Comparison of ENCODE assay signal across 8 cellular contexts in genomic region chr7:23105644-23106490, GRCh38. TPM values are rescaled to one million over a fixed set of nuclear protein-coding genes. Genes with fewer than 3 reads are reported as not detected.
DNase-seq lines count a peak whose midpoint lies in the region; ATAC-seq, FAIRE-seq and TF ChIP-seq lines count a peak whose summit lies in the region.

A gene with protein sequence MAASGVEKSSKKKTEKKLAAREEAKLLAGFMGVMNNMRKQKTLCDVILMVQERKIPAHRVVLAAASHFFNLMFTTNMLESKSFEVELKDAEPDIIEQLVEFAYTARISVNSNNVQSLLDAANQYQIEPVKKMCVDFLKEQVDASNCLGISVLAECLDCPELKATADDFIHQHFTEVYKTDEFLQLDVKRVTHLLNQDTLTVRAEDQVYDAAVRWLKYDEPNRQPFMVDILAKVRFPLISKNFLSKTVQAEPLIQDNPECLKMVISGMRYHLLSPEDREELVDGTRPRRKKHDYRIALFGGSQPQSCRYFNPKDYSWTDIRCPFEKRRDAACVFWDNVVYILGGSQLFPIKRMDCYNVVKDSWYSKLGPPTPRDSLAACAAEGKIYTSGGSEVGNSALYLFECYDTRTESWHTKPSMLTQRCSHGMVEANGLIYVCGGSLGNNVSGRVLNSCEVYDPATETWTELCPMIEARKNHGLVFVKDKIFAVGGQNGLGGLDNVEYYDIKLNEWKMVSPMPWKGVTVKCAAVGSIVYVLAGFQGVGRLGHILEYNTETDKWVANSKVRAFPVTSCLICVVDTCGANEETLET (plus strand): TSS chr7:23105785. CDS start chr7:23106027, 242 bp downstream.

- intact Hi-C loops in esophagus squamous epithelium (cut with DNase I): no loop called here

- H3K36me3 Mint-ChIP-seq in stimulated activated effector memory CD8-positive, alpha-beta T cell treated with anti-CD3 and anti-CD28 coated beads, Interleukin-12 subunit alpha, Interleukin-12 subunit beta, amount 100 ng/mL, for 72 hours: no peaks in the 10 kb centered on the region

- peak in 3 of 4 donors; percentile 75 to 97 (median 94) for TF ChIP-seq POLR2A in esophagus squamous epithelium (IDR thresholded peaks at IDR 0.05)

- H3K36me3 ChIP-seq in KOPT-K1 (ENCODE audit: insufficient read depth, low read length) (0 out of 2 replicates have a peak, but pooled peaks cover 4% of the 10 kb centered on the region), esophagus squamous epithelium (no peaks in the 10 kb centered on the region)

- H3K4me1 Mint-ChIP-seq in stimulated activated effector memory CD8-positive, alpha-beta T cell treated with anti-CD3 and anti-CD28 coated beads, Interleukin-12 subunit alpha, Interleukin-12 subunit beta, amount 100 ng/mL, for 72 hours: peaks cover 35% of the 10 kb centered on the region

- H3K9me3 ChIP-seq in KOPT-K1 (ENCODE audit: insufficient read depth, low read length, poor library complexity, severe bottlenecking) (no peaks in the 10 kb centered on the region), esophagus squamous epithelium (no peaks in the 10 kb centered on the region)

- peak within 1 kb of the TSS; percentile 74 for H3K27ac ChIP-seq in KOPT-K1 (ENCODE audit: low read depth, low read length, poor library complexity, severe bottlenecking)
- H3K27ac ChIP-seq in esophagus squamous epithelium: peak within 1 kb of the TSS; percentile 93 to 98 (median 96)

- H3K4me3 Mint-ChIP-seq in stimulated activated effector memory CD8-positive, alpha-beta T cell treated with anti-CD3 and anti-CD28 coated beads, Interleukin-12 subunit alpha, Interleukin-12 subunit beta, amount 100 ng/mL, for 72 hours: peak within 1 kb of the TSS; percentile 98

- DNase-seq in DMS79 treated with DMSO at 0.1 percent for 48 hours (lab: John Stamatoyannopoulos, UW) (peak; percentile 88), RCC 7860 (ENCODE audit: low spot score) (peak; percentile 85), activated T-helper 1 cell treated with Interleukin-2 at 50 U/mL for 16 hours (ENCODE audit: low read depth) (peak; percentile 90), esophagus squamous epithelium (lab: John Stamatoyannopoulos, UW) (peak; percentile 65), myocyte (ENCODE audit: low read depth) (peak; percentile 99)
- peak; percentile 91 to 97 for DNase-seq in stimulated activated effector memory CD8-positive, alpha-beta T cell treated with anti-CD3 and anti-CD28 coated beads, Interleukin-12 subunit alpha, Interleukin-12 subunit beta, amount 100 ng/mL, for 72 hours (ENCODE audit: low spot score in 2 of 2)

- H3K4me3 ChIP-seq in esophagus squamous epithelium: peak within 1 kb of the TSS; percentile 76 to 99 (median 87)

- H3K27me3 ChIP-seq in esophagus squamous epithelium: no peaks in the 10 kb centered on the region

- FAIRE-seq in RCC 7860 (lab: Jason Lieb, UNC): peak; percentile 75

- 0% methylated on average over 33 to 39 of the region's 74 CpGs for WGBS in esophagus squamous epithelium, 2 donors

- peak; percentile 90 for ATAC-seq in GM21786 (IDR thresholded peaks at IDR 0.05; ENCODE audit: unreplicated experiment)
- ATAC-seq in stimulated activated effector memory CD8-positive, alpha-beta T cell treated with anti-CD3 and anti-CD28 coated beads, Interleukin-12 subunit alpha, Interleukin-12 subunit beta, amount 100 ng/mL, for 72 hours: peak; percentile 98

- peaks cover 11 to 45% (median 20%) of the 10 kb centered on the region in 3 donors for H3K4me1 ChIP-seq in esophagus squamous epithelium

- no peaks in the 10 kb centered on the region for H3K9me3 Mint-ChIP-seq in stimulated activated effector memory CD8-positive, alpha-beta T cell treated with anti-CD3 and anti-CD28 coated beads, Interleukin-12 subunit alpha, Interleukin-12 subunit beta, amount 100 ng/mL, for 72 hours

- TF ChIP-seq CTCF in esophagus squamous epithelium (IDR thresholded peaks at IDR 0.05): peak in 1 of 6 experiments; percentile 1

- H3K27ac Mint-ChIP-seq in stimulated activated effector memory CD8-positive, alpha-beta T cell treated with anti-CD3 and anti-CD28 coated beads, Interleukin-12 subunit alpha, Interleukin-12 subunit beta, amount 100 ng/mL, for 72 hours: peak within 1 kb of the TSS; percentile 96

RNA-seq across cellular contexts. Expression of the gene that starts here (rescaled TPM):
- total RNA-seq in esophagus squamous epithelium: 10 to 100 TPM; 16.3 to 26.9 (median 20.5) TPM
- 50.0 and 53.2 TPM in 2 replicates for total RNA-seq in myocyte
- polyA plus RNA-seq in myocyte (2012): 41.7 TPM

Comparison
In these comparisons a context has a peak if more than half of its experiments do, and no peak if none do; other contexts are left out.
1. Peak in every context shown above with its lines: DNase-seq, ATAC-seq, H3K4me3 ChIP-seq and H3K27ac ChIP-seq.